ENCODE assay signal across 1 cellular context in the genomic region with DNA sequence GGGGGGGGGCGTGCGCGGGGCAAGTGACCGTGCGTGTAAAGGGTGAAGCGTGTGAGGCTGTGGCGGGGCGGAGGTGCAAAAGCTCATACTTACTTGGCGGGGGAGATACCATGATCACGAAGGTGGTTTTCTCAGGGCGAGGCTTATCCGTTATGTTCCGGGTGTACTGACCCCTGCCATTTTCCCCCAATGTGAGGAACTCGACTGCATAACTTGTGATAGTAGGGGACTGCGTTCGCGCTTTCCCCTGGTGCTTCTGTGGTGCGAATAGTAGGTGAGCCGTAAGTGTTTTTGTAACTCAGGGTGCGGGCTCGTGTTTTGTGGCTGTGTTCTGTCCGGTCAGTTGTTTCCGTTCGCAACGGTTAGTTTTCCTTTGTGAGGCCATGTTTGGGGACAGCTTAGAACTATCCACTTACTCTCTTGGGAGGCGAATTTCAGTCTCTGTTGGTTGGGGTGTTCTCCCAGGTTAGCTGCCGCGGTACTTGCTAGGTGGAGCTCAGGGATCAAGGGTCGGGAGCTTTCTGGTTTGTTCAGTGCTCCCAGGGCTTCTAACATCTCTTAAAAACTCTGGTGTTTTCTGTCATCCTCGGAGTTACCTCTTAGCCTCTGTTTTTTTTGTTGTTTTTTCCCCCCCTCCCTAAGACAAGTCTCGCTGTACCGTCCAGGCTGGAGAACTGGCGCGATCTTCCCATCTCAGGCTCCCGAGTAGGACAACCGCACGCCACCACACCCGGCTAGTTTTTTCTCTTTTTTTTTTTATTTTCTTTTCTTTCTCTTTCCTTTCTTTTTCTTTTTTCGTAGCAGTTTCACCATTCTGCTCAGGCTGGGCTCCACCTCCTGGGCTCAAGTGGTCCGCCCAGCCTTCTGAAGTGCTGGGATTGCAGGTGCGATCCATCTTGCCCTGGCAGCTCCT.
TF ChIP-seq lines count a peak whose summit lies in the region.

No MANE protein-coding gene starts in this region.

TF ChIP-seq in H1, 55 proteins besides CTCF, POLR2A, EP300 and RAD21:
- TF ChIP-seq HDAC2 (IDR thresholded peaks at IDR 0.05; ENCODE audit: borderline replicate concordance in 1 of 2, low read depth in 2 of 2, low read length in 2 of 2), result peak; percentile 39 to 94; a peak in 1 of 4 replicates
- TF ChIP-seq TBP (IDR thresholded peaks at IDR 0.05; ENCODE audit: low read depth, low read length), result peak; percentile 91
- peak; percentile 97 for TF ChIP-seq GTF2F1 (IDR thresholded peaks at IDR 0.05; ENCODE audit: borderline replicate concordance, low read depth, low read length)
- peak; percentile 75 for TF ChIP-seq CHD2 (IDR thresholded peaks at IDR 0.05; ENCODE audit: low read length)
- TF ChIP-seq TAF1 (IDR thresholded peaks at IDR 0.05; ENCODE audit: low read depth, low read length), result peak; percentile 64; the same call in 1 of the 2 replicates
- TF ChIP-seq, protein P1, sequence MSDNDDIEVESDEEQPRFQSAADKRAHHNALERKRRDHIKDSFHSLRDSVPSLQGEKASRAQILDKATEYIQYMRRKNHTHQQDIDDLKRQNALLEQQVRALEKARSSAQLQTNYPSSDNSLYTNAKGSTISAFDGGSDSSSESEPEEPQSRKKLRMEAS (IDR thresholded peaks at IDR 0.05), result peak; percentile 8; the same call in 1 of the 2 replicates
- TF ChIP-seq YY1 (IDR thresholded peaks at IDR 0.05; ENCODE audit: low read depth, low read length), result peak; percentile 66; the same call in 1 of the 2 replicates
- peak; percentile 71 for TF ChIP-seq SP1 (IDR thresholded peaks at IDR 0.05; ENCODE audit: low read depth, low read length)
- TF ChIP-seq SIN3A (conservative IDR thresholded peaks at IDR 0.05 in 1 of 2, IDR thresholded peaks at IDR 0.05 in 1 of 2; ENCODE audit: low read depth in 1 of 2, low read length in 2 of 2), result peak in 1 of 2 experiments; percentile 75; a peak in 2 of 4 replicates
- peak; percentile 4 for TF ChIP-seq NANOG (IDR thresholded peaks at IDR 0.05; ENCODE audit: insufficient read depth, low read depth, low read length, poor library complexity, severe bottlenecking)
- TF ChIP-seq EGR1 (IDR thresholded peaks at IDR 0.05; ENCODE audit: borderline replicate concordance, low read depth, low read length), result peak; percentile 69; the same call in 1 of the 2 replicates
- peak; percentile 99 for TF ChIP-seq TAF7 (optimal IDR thresholded peaks at IDR 0.05; ENCODE audit: borderline replicate concordance, low read depth, low read length)
- TF ChIP-seq POLR2AphosphoS5 (IDR thresholded peaks at IDR 0.05; ENCODE audit: low read depth, low read length), result peak; percentile 98
- peak; percentile 65 for TF ChIP-seq BACH1 (IDR thresholded peaks at IDR 0.05; ENCODE audit: low read length)
- 0 out of 2 replicates have a peak, but pooled peaks have one; percentile 24 for TF ChIP-seq JUND (IDR thresholded peaks at IDR 0.05; ENCODE audit: low read length)
- peak; percentile 65 for TF ChIP-seq HDAC6 (IDR thresholded peaks at IDR 0.05; ENCODE audit: low read depth, low read length)
- TF ChIP-seq BCL11A (IDR thresholded peaks at IDR 0.05; ENCODE audit: low read depth in 2 of 2, low read length in 2 of 2), result peak; percentile 44 to 76
- peak; percentile 44; the same call in 1 of the 2 replicates for TF ChIP-seq TCF12 (IDR thresholded peaks at IDR 0.05; ENCODE audit: low read depth, low read length)
- TF ChIP-seq, protein P2, sequence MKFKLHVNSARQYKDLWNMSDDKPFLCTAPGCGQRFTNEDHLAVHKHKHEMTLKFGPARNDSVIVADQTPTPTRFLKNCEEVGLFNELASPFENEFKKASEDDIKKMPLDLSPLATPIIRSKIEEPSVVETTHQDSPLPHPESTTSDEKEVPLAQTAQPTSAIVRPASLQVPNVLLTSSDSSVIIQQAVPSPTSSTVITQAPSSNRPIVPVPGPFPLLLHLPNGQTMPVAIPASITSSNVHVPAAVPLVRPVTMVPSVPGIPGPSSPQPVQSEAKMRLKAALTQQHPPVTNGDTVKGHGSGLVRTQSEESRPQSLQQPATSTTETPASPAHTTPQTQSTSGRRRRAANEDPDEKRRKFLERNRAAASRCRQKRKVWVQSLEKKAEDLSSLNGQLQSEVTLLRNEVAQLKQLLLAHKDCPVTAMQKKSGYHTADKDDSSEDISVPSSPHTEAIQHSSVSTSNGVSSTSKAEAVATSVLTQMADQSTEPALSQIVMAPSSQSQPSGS (IDR thresholded peaks at IDR 0.05; ENCODE audit: low read length), result peak; percentile 60
